In genomic region chr16:54554581-54554980, GRCh38 we compare ENCODE assay signal across 31 cellular contexts.
"Had no signal": no experiment of that assay in that cellular context is flagged by ENCODE, and none has a peak within 500 bp of the region (broad histone marks: within the 10 kb centered on the region; RNA-seq: fewer than 3 reads in every experiment).

No MANE protein-coding gene starts in this region.

- H3K4me1 ChIP-seq: adrenal gland, body of pancreas, esophagus muscularis mucosa, foreskin keratinocyte, gastrocnemius medialis, heart left ventricle had no signal

- ATAC-seq: activated naive CD8-positive, alpha-beta T cell treated with anti-CD3 and anti-CD28 coated beads, Interleukin-2, amount 50 U/mL, for 24 hours; activated T-cell treated with anti-CD3 and anti-CD28 coated beads, Interleukin-2, amount 50 U/mL, for 72 hours; body of pancreas; effector memory CD8-positive, alpha-beta T cell; foreskin keratinocyte; gastrocnemius medialis; heart left ventricle had no signal

- DNase-seq: activated CD4-positive, alpha-beta memory T cell treated with anti-CD3 and anti-CD28 coated beads, Interleukin-2, amount 10 ng/mL, durations not matched to agents 7 days and 5 days; activated CD4-positive, alpha-beta T cell treated with anti-CD3 and anti-CD28 coated beads for 4 hours; activated CD4-positive, alpha-beta T cell treated with anti-CD3 and anti-CD28 coated beads, Interleukin-2, amount 10 ng/mL, durations not matched to agents 7 days and 5 days; activated CD4-positive, alpha-beta T cell treated with anti-CD3 and anti-CD28 coated beads, Interleukin-2, amount 50 U/mL, for 4 hours; activated CD4-positive, CD25-positive, alpha-beta regulatory T cell; activated CD4-positive, CD25-positive, alpha-beta regulatory T cell treated with anti-CD3 and anti-CD28 coated beads, Interleukin-2, amount 50 U/mL, for 72 hours; activated CD8-positive, alpha-beta memory T cell treated with anti-CD3 and anti-CD28 coated beads, Interleukin-2, amount 50 U/mL, for 48 hours; activated effector memory CD4-positive, alpha-beta T cell treated with Interleukin-2 at 50 U/mL for 16 hours; activated gamma-delta T cell treated with Interleukin-2 at 50 U/mL for 16 hours; activated naive CD4-positive, alpha-beta T cell treated with anti-CD3 and anti-CD28 coated beads, Interleukin-2, amount 50 U/mL, for 16 hours; activated naive CD4-positive, alpha-beta T cell treated with Interleukin-2 at 50 U/mL for 16 hours; activated naive CD8-positive, alpha-beta T cell treated with anti-CD3 and anti-CD28 coated beads, Interleukin-2, amount 50 U/mL, for 24 hours; activated T-cell treated with anti-CD3 and anti-CD28 coated beads for 4 hours; activated T-cell treated with anti-CD3 and anti-CD28 coated beads, Interleukin-2, amount 50 U/mL, for 24 hours; activated T-cell treated with anti-CD3 and anti-CD28 coated beads, Interleukin-2, amount 50 U/mL, for 72 hours; adrenal gland; amygdala; aorta; body of pancreas; caudate nucleus; cortex of kidney; dermis blood vessel endothelial cell; effector CD4-positive, alpha-beta T cell; effector memory CD8-positive, alpha-beta T cell; erythroblast; foreskin keratinocyte; gastrocnemius medialis; glutamatergic neuron; heart left ventricle; T-helper 2 cell had no signal

- H3K36me3 ChIP-seq: adrenal gland, esophagus muscularis mucosa, gastrocnemius medialis, heart left ventricle had no signal

- H3K27me3 ChIP-seq: body of pancreas, foreskin keratinocyte, gastrocnemius medialis, heart left ventricle had no signal

- H3K9me3 ChIP-seq: adrenal gland, body of pancreas, gastrocnemius medialis had no signal

- H3K27ac ChIP-seq: adrenal gland, body of pancreas, esophagus muscularis mucosa, foreskin keratinocyte, gastrocnemius medialis, heart left ventricle had no signal

- H3K4me3 ChIP-seq: adrenal gland, body of pancreas, esophagus muscularis mucosa, gastrocnemius medialis, heart left ventricle had no signal
